10 cellular contexts compared by ENCODE assay signal in the genomic region with DNA sequence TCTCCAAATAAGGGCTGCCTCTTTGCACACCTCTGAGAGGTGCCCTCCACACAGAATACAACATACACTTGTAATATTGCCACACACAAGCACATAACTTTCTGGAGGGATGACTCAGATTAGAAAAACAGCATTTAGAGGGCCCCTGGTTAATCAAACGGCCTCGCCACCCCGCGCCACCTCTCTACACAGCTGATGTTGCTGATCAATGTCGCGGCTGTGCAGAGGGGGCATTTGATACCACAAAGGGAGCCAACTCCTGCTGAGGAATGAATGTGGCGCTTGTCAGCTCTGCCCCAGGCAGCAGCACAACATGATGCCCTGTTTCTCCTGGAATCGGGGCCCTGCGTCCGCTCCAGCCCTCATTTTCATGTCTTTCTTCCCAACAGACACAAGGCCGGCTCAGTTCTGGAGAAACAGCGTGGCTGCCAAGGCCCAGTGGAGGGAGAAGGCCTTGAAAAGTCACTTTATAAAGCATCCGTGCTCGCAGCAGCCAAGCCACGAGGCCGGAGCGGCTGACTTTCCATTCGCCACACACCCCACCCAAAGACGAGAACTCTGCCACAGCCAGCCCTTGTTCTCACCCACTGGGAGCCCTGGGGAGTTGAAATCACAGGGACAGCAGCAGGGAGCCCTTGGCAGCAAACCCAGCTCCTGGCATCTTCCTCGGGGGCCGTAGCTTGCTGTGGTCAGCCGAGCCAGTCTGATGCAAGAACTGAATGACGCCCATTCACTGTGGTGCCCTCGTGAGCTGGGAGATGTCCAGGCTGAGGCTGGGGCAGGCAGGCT.
A peak's percentile ranks its signal among the peaks of the same experiment; 100 is the strongest.
DNase-seq lines count a peak whose midpoint lies in the region; ATAC-seq and TF ChIP-seq lines count a peak whose summit lies in the region.
"Had no signal": no experiment of that assay in that cellular context is flagged by ENCODE, and none has a peak within 500 bp of the region (broad histone marks: within the 10 kb centered on the region; RNA-seq: fewer than 3 reads in every experiment).

No MANE protein-coding gene starts in this region.

- peak overlapping the region in 1 of 2 experiments; percentile 17; a peak in 2 of 4 replicates for H4K8ac ChIP-seq in IMR-90 (ENCODE audit: low read depth in 2 of 2, low read length in 2 of 2)

- peaks cover 15% of the 10 kb centered on the region; the same call in 1 of the 2 replicates for H4K20me1 ChIP-seq in IMR-90 (ENCODE audit: insufficient read depth, low read length)
- H4K20me1 ChIP-seq in mammary epithelial cell (ENCODE audit: insufficient read depth, low read length) = no peaks in the 10 kb centered on the region

- peak overlapping the region; percentile 32 for H2BK120ac ChIP-seq in IMR-90 (ENCODE audit: low read depth, low read length)

- dilution Hi-C loops in IMR-90 (cut with HindIII; ENCODE audit: low sequenced_read_pairs, unreplicated experiment) (no loop called here), mammary epithelial cell (cut with HindIII; ENCODE audit: low sequenced_read_pairs) (no loop called here)

- peak overlapping the region; percentile 76 for H2AFZ ChIP-seq in IMR-90 (replicated peaks; ENCODE audit: low read length, poor library complexity)
- peak overlapping the region; percentile 65 for H2AFZ ChIP-seq in mammary epithelial cell (ENCODE audit: low read depth, low read length)

- H3K9me3 ChIP-seq in IMR-90 (ENCODE audit: control insufficient read depth, insufficient read depth, low read length) = no peaks in the 10 kb centered on the region
- no peaks in the 10 kb centered on the region for H3K9me3 ChIP-seq in mammary epithelial cell (replicated peaks; ENCODE audit: insufficient read depth, low read length)
- no peaks in the 10 kb centered on the region for H3K9me3 ChIP-seq in subcutaneous abdominal adipose tissue (ENCODE audit: control insufficient read depth in 5 of 5, low read length in 5 of 5)

- TF ChIP-seq CTCF in IMR-90 (conservative IDR thresholded peaks at IDR 0.05; ENCODE audit: low read depth, low read length) (no peak), mammary epithelial cell (conservative IDR thresholded peaks at IDR 0.05 in 1 of 2, IDR thresholded peaks at IDR 0.05 in 1 of 2; ENCODE audit: extremely low read depth in 1 of 2, insufficient read depth in 1 of 2, low read depth in 1 of 2, low read length in 2 of 2) (no peak)

- BruUV-seq in IMR-90 (replicated peaks; lab: Mats Ljungman, UMichigan) (no TSS peak), mammary epithelial cell (replicated peaks; lab: Mats Ljungman, UMichigan) (no TSS peak)

- ATAC-seq in IMR-90 (ENCODE audit: low read depth) = peak; percentile 40
- ATAC-seq in GM19395 (IDR thresholded peaks at IDR 0.05; ENCODE audit: unreplicated experiment) = no peak
- no peak for ATAC-seq in HG03280 (IDR thresholded peaks at IDR 0.05; ENCODE audit: unreplicated experiment)
- ATAC-seq: activated T-helper 17 cell treated with anti-CD3 and anti-CD28 coated beads, Interleukin-2, amount 50 U/mL, for 72 hours; stimulated activated effector memory CD8-positive, alpha-beta T cell treated with anti-CD3 and anti-CD28 coated beads, Interleukin-12 subunit alpha, Interleukin-12 subunit beta, amount 100 ng/mL, for 72 hours had no signal

- intact Hi-C loops in IMR-90 (cut with micrococcal nuclease) = no loop called here
- intact Hi-C loops in mammary epithelial cell (cut with micrococcal nuclease) = no loop called here

- peak; percentile 49 for DNase-seq in IMR-90
- peak; percentile 39 for DNase-seq in mammary epithelial cell
- DNase-seq in islet precursor cell = peak; percentile 56
- no peak for DNase-seq in stimulated activated CD4-positive, alpha-beta T cell treated with anti-CD3 and anti-CD28 coated beads, Interleukin-1b, Interleukin-23, amount 100 ng/mL, for 48 hours
- DNase-seq in SIG-M5 (lab: John Stamatoyannopoulos, UW) = no peak

- CTCF ChIA-PET in IMR-90 (lab: Yijun Ruan, JAX) = interaction anchor here (1.0 kb wide), 1 partner anchor 63 kb away, joined by 3 read pairs; no protein-coding TSS in a partner anchor
- CTCF ChIA-PET in mammary epithelial cell (lab: Charles Lee; ENCODE audit: low non-redundant PET) = no interaction called here

- 0 out of 2 replicates have a peak overlapping the region, but pooled peaks have one; percentile 37 for H3K14ac ChIP-seq in IMR-90 (replicated peaks; ENCODE audit: low read depth, low read length)

- H3K18ac ChIP-seq in IMR-90 (ENCODE audit: low read depth, low read length) = no peak overlapping the region

- H2AK5ac ChIP-seq in IMR-90 (ENCODE audit: low read depth, low read length) = no peak overlapping the region

- in situ Hi-C loops in IMR-90 (cut with MboI; ENCODE audit: low sequenced_read_pairs) = no loop called here
- in situ Hi-C loops in mammary epithelial cell (cut with MboI; ENCODE audit: low sequenced_read_pairs in 2 of 2) = loop anchor here in 1 of 2 donors (25.0 kb wide), 1 partner anchor 93 kb away; no protein-coding TSS in a partner anchor

- no peak overlapping the region for H3K4me3 ChIP-seq in IMR-90 (ENCODE audit: insufficient read depth, low read depth, low read length)
- no peak overlapping the region for H3K4me3 ChIP-seq in mammary epithelial cell (replicated peaks in 1 of 3; ENCODE audit: insufficient read depth in 1 of 3, low read depth in 2 of 3, low read length in 3 of 3)
- peak overlapping the region in 2 of 5 donors; percentile 11 to 16 for H3K4me3 ChIP-seq in subcutaneous abdominal adipose tissue (ENCODE audit: low read depth in 1 of 5, low read length in 5 of 5)

- no peak for TF ChIP-seq POLR2A in IMR-90 (IDR thresholded peaks at IDR 0.05; ENCODE audit: low read depth, low read length)

- no peaks in the 10 kb centered on the region for H3K27me3 ChIP-seq in IMR-90 (ENCODE audit: control insufficient read depth, insufficient read depth, low read length)
- H3K27me3 ChIP-seq in mammary epithelial cell (ENCODE audit: insufficient read depth, low read length) = no peaks in the 10 kb centered on the region
- no peaks in the 10 kb centered on the region for H3K27me3 ChIP-seq in subcutaneous abdominal adipose tissue (ENCODE audit: control insufficient read depth in 5 of 5, insufficient read depth in 4 of 5, low read length in 5 of 5)

- no peak overlapping the region; the same call in 1 of the 2 replicates for H4K5ac ChIP-seq in IMR-90 (ENCODE audit: low read depth, low read length)

- H3K79me1 ChIP-seq in IMR-90 (ENCODE audit: low read depth in 1 of 2, low read length in 2 of 2) = peaks cover 8 to 38% of the 10 kb centered on the region in 2 experiments; a peak in 3 of 4 replicates

- no peaks in the 10 kb centered on the region for H3K79me2 ChIP-seq in mammary epithelial cell (ENCODE audit: insufficient read depth, low read length)

- no peak overlapping the region for H3K56ac ChIP-seq in IMR-90 (ENCODE audit: extremely low read depth, insufficient read depth, low read length)

- POLR2A ChIA-PET in IMR-90 (lab: Charles Lee; ENCODE audit: unreplicated experiment) = no interaction called here

- H3K27ac ChIP-seq in IMR-90 (ENCODE audit: insufficient read depth, low read length) (peak overlapping the region; percentile 6; the same call in 1 of the 2 replicates), mammary epithelial cell (ENCODE audit: insufficient read depth, low read depth, low read length) (no peak overlapping the region), subcutaneous abdominal adipose tissue (ENCODE audit: low read depth, low read length) (peak overlapping the region; percentile 75)

- peak overlapping the region; percentile 0; the same call in 1 of the 2 replicates for H3K23ac ChIP-seq in IMR-90 (ENCODE audit: low read depth, low read length)

- no peak for TF ChIP-seq RAD21 in IMR-90 (IDR thresholded peaks at IDR 0.05; ENCODE audit: low read length)

- H3K36me3 ChIP-seq in IMR-90 (ENCODE audit: control insufficient read depth, insufficient read depth, low read length) (no peaks in the 10 kb centered on the region), mammary epithelial cell (ENCODE audit: insufficient read depth, low read length) (no peaks in the 10 kb centered on the region), subcutaneous abdominal adipose tissue (ENCODE audit: control insufficient read depth in 5 of 5, insufficient read depth in 5 of 5, low read length in 5 of 5) (no peaks in the 10 kb centered on the region)

- H3K4me2 ChIP-seq in IMR-90 (ENCODE audit: low read depth, low read length) (no peak overlapping the region), mammary epithelial cell (ENCODE audit: insufficient read depth, low read depth, low read length) (peak overlapping the region; percentile 34)

- H2BK5ac ChIP-seq in IMR-90 (ENCODE audit: low read depth, low read length, poor library complexity, severe bottlenecking) = no peak overlapping the region

- H3K9ac ChIP-seq in IMR-90 (ENCODE audit: low read depth, low read length) = no peak overlapping the region
- no peak overlapping the region for H3K9ac ChIP-seq in mammary epithelial cell (ENCODE audit: insufficient read depth, low read length)
- peak overlapping the region in 3 of 5 donors; percentile 2 to 27 (median 20) for H3K9ac ChIP-seq in subcutaneous abdominal adipose tissue (ENCODE audit: low read length in 5 of 5)

- WGBS in IMR-90 (ENCODE audit: extremely low coverage in 2 of 2, insufficient read length in 1 of 2), 2 experiments = 47% methylated on average over 4 of the region's 24 CpGs; no CpG with 5 or more reads in 1 of the 2 experiments
- 24% methylated on average over 14 of the region's 24 CpGs for WGBS in mammary epithelial cell (ENCODE audit: low coverage, missing lambda C conversion rate)

- peaks cover 3% of the 10 kb centered on the region; the same call in 1 of the 2 replicates for H3K9me1 ChIP-seq in IMR-90 (ENCODE audit: insufficient read depth, low read length)

- no peak overlapping the region for H2BK15ac ChIP-seq in IMR-90 (ENCODE audit: low read depth, low read length)

- peaks cover 12% of the 10 kb centered on the region for H3K4me1 ChIP-seq in IMR-90 (ENCODE audit: control insufficient read depth, insufficient read depth, low read length)
- H3K4me1 ChIP-seq in mammary epithelial cell (ENCODE audit: insufficient read depth, low read length) = peaks cover 8% of the 10 kb centered on the region
- peaks cover 8 to 30% (median 21%) of the 10 kb centered on the region in 5 donors for H3K4me1 ChIP-seq in subcutaneous abdominal adipose tissue (ENCODE audit: control insufficient read depth in 5 of 5, insufficient read depth in 5 of 5, low read length in 5 of 5)

- no peak overlapping the region for H2BK20ac ChIP-seq in IMR-90 (ENCODE audit: low read depth, low read length)

- peak overlapping the region; percentile 17 for H4K91ac ChIP-seq in IMR-90 (ENCODE audit: insufficient read depth, low read depth, low read length)

- H3K4ac ChIP-seq in IMR-90 (ENCODE audit: low read depth, low read length) = peak overlapping the region; percentile 62; the same call in 1 of the 2 replicates

- peak overlapping the region; percentile 44 for H2AK9ac ChIP-seq in IMR-90 (replicated peaks; ENCODE audit: low read depth, low read length, poor library complexity)

TF ChIP-seq in IMR-90, 13 proteins besides CTCF, POLR2A, EP300 and RAD21:
- TF ChIP-seq CEBPB (IDR thresholded peaks at IDR 0.05; ENCODE audit: low read depth, low read length) (peak; percentile 72), FOS (IDR thresholded peaks at IDR 0.05; ENCODE audit: low read depth, low read length) (no peak), MAZ (IDR thresholded peaks at IDR 0.05; ENCODE audit: borderline replicate concordance, low read depth, low read length) (peak; percentile 18; the same call in 1 of the 2 replicates), MXI1 (IDR thresholded peaks at IDR 0.05; ENCODE audit: borderline replicate concordance, low read depth, low read length) (no peak)

Comparison
In these comparisons a context has a peak if more than half of its experiments do, and no peak if none do; other contexts are left out.
1. DNase-seq: peak in IMR-90 (single experiment), mammary epithelial cell (single experiment) and islet precursor cell (single experiment); none in stimulated activated CD4-positive, alpha-beta T cell treated with anti-CD3 and anti-CD28 coated beads, Interleukin-1b, Interleukin-23, amount 100 ng/mL, for 48 hours (single experiment) and SIG-M5 (single experiment).
2. H3K9ac ChIP-seq: peak in subcutaneous abdominal adipose tissue (3 of 5); none in IMR-90 (single experiment) and mammary epithelial cell (single experiment).